In the genomic region with DNA sequence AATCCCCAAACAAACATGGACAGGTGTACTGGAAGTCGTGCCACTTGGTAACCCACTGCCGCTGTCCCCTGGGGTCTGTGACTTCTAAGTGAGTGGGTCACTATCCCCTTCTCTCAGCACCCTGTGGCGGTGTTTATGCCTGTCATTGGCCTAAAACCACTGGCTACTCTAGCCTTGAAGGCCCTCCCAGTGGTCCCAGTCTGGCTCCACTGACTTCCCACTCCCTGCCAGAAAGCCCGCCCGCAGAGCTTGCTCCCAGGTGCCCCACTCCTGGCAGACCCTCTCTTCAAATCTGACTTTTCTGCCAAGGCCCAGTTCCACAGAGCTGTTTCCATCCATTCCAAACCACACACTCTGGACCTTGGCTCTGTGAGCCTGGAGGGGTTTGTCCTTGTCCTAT, we compare ENCODE assay signal across 29 cellular contexts.
DNase-seq lines count a peak whose midpoint lies in the region; ATAC-seq, FAIRE-seq and TF ChIP-seq lines count a peak whose summit lies in the region.
"Had no signal": no experiment of that assay in that cellular context is flagged by ENCODE, and none has a peak within 500 bp of the region (broad histone marks: within the 10 kb centered on the region; RNA-seq: fewer than 3 reads in every experiment).

No MANE protein-coding gene starts in this region.

- H2BK120ac ChIP-seq in H1 (replicated peaks; ENCODE audit: low read depth, low read length): no peak overlapping the region

- no peaks in the 10 kb centered on the region for H3K36me3 ChIP-seq in H1 (ENCODE audit: control insufficient read depth in 2 of 4, insufficient read depth in 4 of 4, low read length in 3 of 4)
- H3K36me3 ChIP-seq: BE2C, BLaER1 had no signal

- peaks cover 26% of the 10 kb centered on the region for H3K4me1 Mint-ChIP-seq in stimulated activated memory B cell treated with anti-CD40 and anti-IgM and Interleukin-4, amounts not matched to agents 10 μg/mL and 1 μg/mL and 100 μg/mL, for 72 hours
- H3K4me1 Mint-ChIP-seq: CD14-positive monocyte; CD8-positive, alpha-beta memory T cell had no signal

- no peak overlapping the region for H3K56ac ChIP-seq in H1 (replicated peaks; ENCODE audit: insufficient read length, low read depth, low read length)

- DNase-seq in H1 (ENCODE audit: low read depth in 1 of 2, low spot score in 2 of 2): no peak
- peak; percentile 35 for DNase-seq in posterior vena cava (ENCODE audit: low spot score)
- no peak for DNase-seq in HTR-8/SVneo (ENCODE audit: insufficient read length, low spot score)
- DNase-seq: 8988T; ACHN; BE2C; C1 segment of cervical spinal cord; CD4-positive, alpha-beta memory T cell; CD4-positive, CD25-positive, alpha-beta regulatory T cell; CD8-positive, alpha-beta memory T cell; COR-L47; DMS 273 treated with DMSO at 0.1 percent for 48 hours; DMS153; DMS53; DMS79; DND-41; EL; GDM1 had no signal

- H3K27me3 ChIP-seq in H1 (replicated peaks in 1 of 4; ENCODE audit: control insufficient read depth in 3 of 4, extremely low read depth in 1 of 4, insufficient read depth in 3 of 4, low read length in 3 of 4): peaks cover 0 to 11% (median 9%) of the 10 kb centered on the region in 4 experiments; a peak in 3 of 7 replicates
- H3K27me3 ChIP-seq: BE2C, BLaER1 had no signal

- POLR2A ChIA-PET in H1 (lab: Charles Lee; ENCODE audit: partially characterized antibody): interaction anchor here (1.1 kb wide), 1 partner anchor 11 kb away, joined by 4 read pairs; no protein-coding TSS in a partner anchor

- H2BK20ac ChIP-seq in H1 (ENCODE audit: low read length): 0 out of 2 replicates have a peak overlapping the region, but pooled peaks have one; percentile 34

- TF ChIP-seq CTCF in H1 (IDR thresholded peaks at IDR 0.05; ENCODE audit: control extremely low read depth in 1 of 3, insufficient read depth in 1 of 3, low read depth in 1 of 3, low read length in 3 of 3): no peak

- H3K9ac ChIP-seq in H1 (replicated peaks in 1 of 4; ENCODE audit: extremely low read depth in 1 of 4, low read depth in 3 of 4, low read length in 3 of 4): no peak overlapping the region
- H3K9ac ChIP-seq: BLaER1 had no signal

- peak overlapping the region; percentile 40; the same call in 1 of the 2 replicates for H2BK15ac ChIP-seq in H1 (ENCODE audit: low read length)

- no peak overlapping the region for H3K14ac ChIP-seq in H1 (ENCODE audit: insufficient read length)

- 0 out of 2 replicates have a peak overlapping the region, but pooled peaks have one; percentile 95 for H2BK12ac ChIP-seq in H1 (ENCODE audit: low read depth, low read length)

- no peaks in the 10 kb centered on the region for H3K9me3 ChIP-seq in H1 (ENCODE audit: insufficient read depth in 2 of 2, low read depth in 1 of 2, low read length in 1 of 2)
- H3K9me3 ChIP-seq: BE2C, BLaER1 had no signal

- no peaks in the 10 kb centered on the region for H3K9me3 Mint-ChIP-seq in stimulated activated memory B cell treated with anti-CD40 and anti-IgM and Interleukin-4, amounts not matched to agents 10 μg/mL and 1 μg/mL and 100 μg/mL, for 72 hours
- H3K9me3 Mint-ChIP-seq: CD14-positive monocyte; CD4-positive, alpha-beta memory T cell; CD4-positive, CD25-positive, alpha-beta regulatory T cell; CD8-positive, alpha-beta memory T cell had no signal

- ATAC-seq in stimulated activated memory B cell treated with anti-CD40 and anti-IgM and Interleukin-4, amounts not matched to agents 10 μg/mL and 1 μg/mL and 100 μg/mL, for 72 hours: no peak
- ATAC-seq in HG02610 (IDR thresholded peaks at IDR 0.05; ENCODE audit: unreplicated experiment) (no peak), GM18870 (IDR thresholded peaks at IDR 0.05; ENCODE audit: unreplicated experiment) (no peak), HG02623 (IDR thresholded peaks at IDR 0.05; ENCODE audit: unreplicated experiment) (no peak)
- ATAC-seq: GM12878 had no signal

- H3K27ac ChIP-seq in angular gyrus (ENCODE audit: low read depth, low read length) (peak overlapping the region; percentile 18), H1 (ENCODE audit: low read depth, low read length) (no peak overlapping the region)
- H3K27ac ChIP-seq: BLaER1 had no signal

- no peak overlapping the region for H4K91ac ChIP-seq in H1 (replicated peaks; ENCODE audit: insufficient read length, low read length)

- no peaks in the 10 kb centered on the region for H3K79me1 ChIP-seq in H1 (ENCODE audit: low read depth, low read length)

- H3K36me3 Mint-ChIP-seq in stimulated activated memory B cell treated with anti-CD40 and anti-IgM and Interleukin-4, amounts not matched to agents 10 μg/mL and 1 μg/mL and 100 μg/mL, for 72 hours: no peaks in the 10 kb centered on the region
- H3K36me3 Mint-ChIP-seq: CD14-positive monocyte; CD4-positive, alpha-beta memory T cell; CD4-positive, CD25-positive, alpha-beta regulatory T cell; CD8-positive, alpha-beta memory T cell had no signal

- no peak for TF ChIP-seq EP300 in H1 (IDR thresholded peaks at IDR 0.05; ENCODE audit: borderline replicate concordance in 1 of 2, low read depth in 2 of 2, low read length in 2 of 2)

- peak overlapping the region; percentile 93; the same call in 1 of the 2 replicates for H2AK5ac ChIP-seq in H1 (ENCODE audit: low read depth, low read length)

- no peak overlapping the region for H3K4me3 Mint-ChIP-seq in stimulated activated memory B cell treated with anti-CD40 and anti-IgM and Interleukin-4, amounts not matched to agents 10 μg/mL and 1 μg/mL and 100 μg/mL, for 72 hours
- H3K4me3 Mint-ChIP-seq: CD14-positive monocyte; CD4-positive, alpha-beta memory T cell; CD4-positive, CD25-positive, alpha-beta regulatory T cell had no signal

- H3K23me2 ChIP-seq in H1 (ENCODE audit: low read depth, low read length): no peaks in the 10 kb centered on the region; the same call in 1 of the 2 replicates

- no peak overlapping the region for H3K4me2 ChIP-seq in H1 (ENCODE audit: insufficient read depth in 1 of 2, low read depth in 2 of 2, low read length in 2 of 2)
- H3K4me2 ChIP-seq: BLaER1 had no signal

- no peaks in the 10 kb centered on the region for H3K27me3 Mint-ChIP-seq in stimulated activated memory B cell treated with anti-CD40 and anti-IgM and Interleukin-4, amounts not matched to agents 10 μg/mL and 1 μg/mL and 100 μg/mL, for 72 hours
- H3K27me3 Mint-ChIP-seq: CD4-positive, CD25-positive, alpha-beta regulatory T cell had no signal

- peak overlapping the region; percentile 25 for H3K27ac Mint-ChIP-seq in stimulated activated memory B cell treated with anti-CD40 and anti-IgM and Interleukin-4, amounts not matched to agents 10 μg/mL and 1 μg/mL and 100 μg/mL, for 72 hours
- H3K27ac Mint-ChIP-seq: CD14-positive monocyte; CD4-positive, alpha-beta memory T cell; CD8-positive, alpha-beta memory T cell had no signal

- TF ChIP-seq POLR2A in H1 (IDR thresholded peaks at IDR 0.05; ENCODE audit: control extremely low read depth in 1 of 2, low read depth in 2 of 2, low read length in 2 of 2): no peak

- peak overlapping the region; percentile 76; the same call in 1 of the 2 replicates for H3K18ac ChIP-seq in H1 (ENCODE audit: extremely low read depth, low read length)

- intact Hi-C loops in posterior vena cava (cut with DNase I): no loop called here

- peaks cover 8 to 27% (median 17%) of the 10 kb centered on the region in 4 experiments for H3K4me1 ChIP-seq in H1 (replicated peaks in 1 of 4; ENCODE audit: control insufficient read depth in 3 of 4, insufficient read depth in 4 of 4, low read length in 3 of 4)
- H3K4me1 ChIP-seq: BE2C had no signal

- H2BK5ac ChIP-seq in H1 (ENCODE audit: low read depth, low read length): peak overlapping the region; percentile 49; the same call in 1 of the 2 replicates

- H3K4ac ChIP-seq in H1 (replicated peaks; ENCODE audit: insufficient read length, low read depth, low read length): no peak overlapping the region

- no peak overlapping the region for H2AFZ ChIP-seq in H1 (ENCODE audit: low read length)

- H4K5ac ChIP-seq in H1 (ENCODE audit: insufficient read length, low read depth, low read length): no peak overlapping the region

- no peak for TF ChIP-seq RAD21 in H1 (IDR thresholded peaks at IDR 0.05 in 1 of 2, conservative IDR thresholded peaks at IDR 0.05 in 1 of 2; ENCODE audit: low read depth in 2 of 2, low read length in 2 of 2)

- no peak overlapping the region for H3K23ac ChIP-seq in H1 (ENCODE audit: insufficient read length)

- FAIRE-seq in H1 (lab: Jason Lieb, UNC) (no peak), HTR-8/SVneo (lab: Jason Lieb, UNC) (no peak)
- FAIRE-seq: A204.1, GM12878, GM12892, GM18507 had no signal

- H3K4me3 ChIP-seq in H1 (ENCODE audit: extremely low read depth in 1 of 4, insufficient read depth in 2 of 4, low read depth in 3 of 4, low read length in 4 of 4): no peak overlapping the region
- H3K4me3 ChIP-seq: BLaER1, GM12878 had no signal

- CTCF ChIA-PET in H1 (lab: Charles Lee; ENCODE audit: partially characterized antibody): interaction anchor here (1.0 to 5.2 kb wide), 8 partner anchors 9 to 97 kb away, joined by 3 to 51 read pairs (median 6); no protein-coding TSS in a partner anchor

- H4K8ac ChIP-seq in H1 (ENCODE audit: extremely low read depth, insufficient read depth, low read length): no peak overlapping the region

- no peaks in the 10 kb centered on the region for H4K20me1 ChIP-seq in H1 (replicated peaks in 1 of 2; ENCODE audit: control insufficient read depth in 1 of 2, insufficient read depth in 2 of 2, low read length in 2 of 2)
- H4K20me1 ChIP-seq: BLaER1 had no signal

- 89% methylated on average over 5 of the region's 5 CpGs; no CpG with 5 or more reads in 1 of the 2 experiments for WGBS in H1 (ENCODE audit: extremely low coverage in 1 of 2, insufficient coverage in 1 of 2, insufficient read length in 1 of 2, insufficient replicate concordance in 2 of 2, low coverage in 1 of 2, low lambda C conversion rate in 2 of 2, missing lambda C conversion rate in 1 of 2), 2 experiments

- H3K79me2 ChIP-seq in H1 (ENCODE audit: control insufficient read depth in 1 of 2, insufficient read depth in 2 of 2, low read length in 2 of 2): no peaks in the 10 kb centered on the region

TF ChIP-seq in H1, 55 proteins besides CTCF, POLR2A, EP300 and RAD21 (continues in another document):
- no peak for TF ChIP-seq ASH2L (IDR thresholded peaks at IDR 0.05; ENCODE audit: low read length)
